ENCODE assay signal across 22 cellular contexts in the genomic region with DNA sequence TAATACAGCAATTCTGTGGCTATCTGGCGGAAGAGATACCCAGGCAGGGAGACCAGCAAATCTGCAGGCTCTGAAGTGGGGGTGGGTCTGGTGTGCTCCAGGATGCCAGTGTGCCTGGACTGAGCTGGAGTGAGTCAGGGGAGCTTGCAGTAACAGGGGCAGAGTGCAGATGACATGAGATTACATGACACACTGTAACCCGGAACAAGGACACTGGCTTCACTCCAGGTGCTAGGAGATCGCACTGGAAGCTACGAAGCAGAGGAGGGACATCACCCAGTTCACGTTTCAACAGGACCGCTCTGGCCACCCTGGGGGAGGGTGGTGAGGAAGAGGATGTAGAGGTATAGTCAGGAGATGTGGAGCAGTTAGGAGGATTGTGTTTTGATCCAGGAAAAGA.
DNase-seq lines count a peak whose midpoint lies in the region; ATAC-seq and TF ChIP-seq lines count a peak whose summit lies in the region.
"Had no signal": no experiment of that assay in that cellular context is flagged by ENCODE, and none has a peak within 500 bp of the region (broad histone marks: within the 10 kb centered on the region; RNA-seq: fewer than 3 reads in every experiment).

No MANE protein-coding gene starts in this region.

- peaks cover 15% of the 10 kb centered on the region for H3K36me3 Mint-ChIP-seq in MCF 10A (ENCODE audit: insufficient read depth, unreplicated experiment)
- H3K36me3 Mint-ChIP-seq: CD4-positive, CD25-positive, alpha-beta regulatory T cell had no signal

- ATAC-seq in RWPE2 (ENCODE audit: low read depth) (no peak), esophagus mucosa (peak; percentile 74), gastrocnemius medialis (peak; percentile 68 to 82), GM21447 (IDR thresholded peaks at IDR 0.05; ENCODE audit: unreplicated experiment) (no peak), GM18520 (IDR thresholded peaks at IDR 0.05; ENCODE audit: unreplicated experiment) (no peak)
- ATAC-seq: GM12878 had no signal

- H3K4me3 ChIP-seq in breast epithelium, result no peak overlapping the region
- no peak overlapping the region for H3K4me3 ChIP-seq in RWPE2 (ENCODE audit: severe bottlenecking)
- H3K4me3 ChIP-seq in gastrocnemius medialis, result no peak overlapping the region
- H3K4me3 ChIP-seq: BLaER1, GM12878, HAP-1 had no signal

- H3K27me3 ChIP-seq in breast epithelium (peaks cover 0 to 4% of the 10 kb centered on the region in 2 donors), RWPE2 (ENCODE audit: insufficient read depth, poor library complexity, severe bottlenecking) (no peaks in the 10 kb centered on the region), gastrocnemius medialis (no peaks in the 10 kb centered on the region)
- H3K27me3 ChIP-seq: BLaER1 had no signal

- TF ChIP-seq POLR2A in breast epithelium (IDR thresholded peaks at IDR 0.05) (no peak), gastrocnemius medialis (IDR thresholded peaks at IDR 0.05) (no peak)

- TF ChIP-seq CTCF in MCF 10A (IDR thresholded peaks at IDR 0.05; ENCODE audit: unreplicated experiment) (no peak), breast epithelium (IDR thresholded peaks at IDR 0.05) (no peak), RWPE2 (IDR thresholded peaks at IDR 0.05; ENCODE audit: poor library complexity, severe bottlenecking) (no peak), gastrocnemius medialis (IDR thresholded peaks at IDR 0.05 in 4 of 5, conservative IDR thresholded peaks at IDR 0.05 in 1 of 5) (no peak)

- H3K9me3 Mint-ChIP-seq in MCF 10A (ENCODE audit: unreplicated experiment), result peaks cover 8% of the 10 kb centered on the region

- in situ Hi-C loops in gastrocnemius medialis (cut with MboI; ENCODE audit: low sequenced_read_pairs in 4 of 4), result no loop called here

- CTCF ChIA-PET in MCF 10A (lab: Yijun Ruan, JAX), result no interaction called here

- H3K4me1 ChIP-seq in breast epithelium, result no peaks in the 10 kb centered on the region
- H3K4me1 ChIP-seq in RWPE2 (ENCODE audit: insufficient read depth, poor library complexity, severe bottlenecking), result peaks cover 20% of the 10 kb centered on the region
- H3K4me1 ChIP-seq in gastrocnemius medialis, result no peaks in the 10 kb centered on the region
- H3K4me1 ChIP-seq: HAP-1 had no signal

- peak; percentile 14 for DNase-seq in MCF 10A (ENCODE audit: unreplicated experiment)
- DNase-seq in breast epithelium (ENCODE audit: low spot score in 2 of 2), result no peak
- no peak for DNase-seq in RWPE2 (ENCODE audit: low spot score)
- peak; percentile 10 to 40 for DNase-seq in gastrocnemius medialis
- no peak for DNase-seq in SHP77 (lab: John Stamatoyannopoulos, UW)
- DNase-seq: CD4-positive, CD25-positive, alpha-beta regulatory T cell; CD8-positive, alpha-beta memory T cell; DMS 273 treated with DMSO at 0.1 percent for 48 hours; DMS79; EL; GDM1; GOT3; HFFc6 had no signal

- H3K27ac ChIP-seq in breast epithelium (no peak overlapping the region), RWPE2 (ENCODE audit: poor library complexity, severe bottlenecking) (peak overlapping the region; percentile 85), gastrocnemius medialis (no peak overlapping the region)
- H3K27ac ChIP-seq: 22Rv1, BLaER1, C4-2B had no signal

- peaks cover 0 to 36% of the 10 kb centered on the region in 2 donors for H3K9me3 ChIP-seq in breast epithelium
- peaks cover 15% of the 10 kb centered on the region for H3K9me3 ChIP-seq in RWPE2 (ENCODE audit: severe bottlenecking)
- no peaks in the 10 kb centered on the region for H3K9me3 ChIP-seq in gastrocnemius medialis
- H3K9me3 ChIP-seq: HAP-1 had no signal

- H3K4me1 Mint-ChIP-seq in MCF 10A (ENCODE audit: insufficient read depth, unreplicated experiment), result no peaks in the 10 kb centered on the region
- H3K4me1 Mint-ChIP-seq: B cell; CD4-positive, CD25-positive, alpha-beta regulatory T cell; CD8-positive, alpha-beta memory T cell had no signal

- POLR2A ChIA-PET in MCF 10A (lab: Yijun Ruan, JAX), result no interaction called here

- H3K27ac Mint-ChIP-seq in MCF 10A (ENCODE audit: low read depth, unreplicated experiment), result no peak overlapping the region
- H3K27ac Mint-ChIP-seq: B cell; CD4-positive, CD25-positive, alpha-beta regulatory T cell; CD8-positive, alpha-beta memory T cell; HFFc6 had no signal

- H3K4me3 Mint-ChIP-seq in MCF 10A (ENCODE audit: unreplicated experiment), result no peak overlapping the region
- H3K4me3 Mint-ChIP-seq: B cell; CD4-positive, CD25-positive, alpha-beta regulatory T cell; CD8-positive, alpha-beta memory T cell; HFFc6 had no signal

- no peaks in the 10 kb centered on the region for H3K27me3 Mint-ChIP-seq in MCF 10A (ENCODE audit: insufficient read depth, unreplicated experiment)
- H3K27me3 Mint-ChIP-seq: CD4-positive, CD25-positive, alpha-beta regulatory T cell had no signal

- H3K36me3 ChIP-seq in breast epithelium (no peaks in the 10 kb centered on the region), RWPE2 (ENCODE audit: low read depth) (0 out of 2 replicates have a peak, but pooled peaks cover 3% of the 10 kb centered on the region), gastrocnemius medialis (no peaks in the 10 kb centered on the region)
- H3K36me3 ChIP-seq: BLaER1, HAP-1 had no signal

- intact Hi-C loops in MCF 10A (cut with micrococcal nuclease) (no loop called here), breast epithelium (cut with DNase I; ENCODE audit: low total_unique reads) (no loop called here), gastrocnemius medialis (cut with DNase I; ENCODE audit: low total_unique reads) (no loop called here)

- BruUV-seq in MCF 10A (replicated peaks; lab: Mats Ljungman, UMichigan), result no TSS peak

Comparison
In these comparisons a context has a peak if more than half of its experiments do, and no peak if none do; other contexts are left out.
1. DNase-seq: peak in MCF 10A (single experiment) and gastrocnemius medialis (2 of 2); none in breast epithelium (0 of 2), RWPE2 (single experiment) and SHP77 (0 of 2).
2. ATAC-seq: peak in esophagus mucosa (single experiment) and gastrocnemius medialis (2 of 2); none in RWPE2 (single experiment), GM21447 (single experiment) and GM18520 (single experiment).